In the genomic region with DNA sequence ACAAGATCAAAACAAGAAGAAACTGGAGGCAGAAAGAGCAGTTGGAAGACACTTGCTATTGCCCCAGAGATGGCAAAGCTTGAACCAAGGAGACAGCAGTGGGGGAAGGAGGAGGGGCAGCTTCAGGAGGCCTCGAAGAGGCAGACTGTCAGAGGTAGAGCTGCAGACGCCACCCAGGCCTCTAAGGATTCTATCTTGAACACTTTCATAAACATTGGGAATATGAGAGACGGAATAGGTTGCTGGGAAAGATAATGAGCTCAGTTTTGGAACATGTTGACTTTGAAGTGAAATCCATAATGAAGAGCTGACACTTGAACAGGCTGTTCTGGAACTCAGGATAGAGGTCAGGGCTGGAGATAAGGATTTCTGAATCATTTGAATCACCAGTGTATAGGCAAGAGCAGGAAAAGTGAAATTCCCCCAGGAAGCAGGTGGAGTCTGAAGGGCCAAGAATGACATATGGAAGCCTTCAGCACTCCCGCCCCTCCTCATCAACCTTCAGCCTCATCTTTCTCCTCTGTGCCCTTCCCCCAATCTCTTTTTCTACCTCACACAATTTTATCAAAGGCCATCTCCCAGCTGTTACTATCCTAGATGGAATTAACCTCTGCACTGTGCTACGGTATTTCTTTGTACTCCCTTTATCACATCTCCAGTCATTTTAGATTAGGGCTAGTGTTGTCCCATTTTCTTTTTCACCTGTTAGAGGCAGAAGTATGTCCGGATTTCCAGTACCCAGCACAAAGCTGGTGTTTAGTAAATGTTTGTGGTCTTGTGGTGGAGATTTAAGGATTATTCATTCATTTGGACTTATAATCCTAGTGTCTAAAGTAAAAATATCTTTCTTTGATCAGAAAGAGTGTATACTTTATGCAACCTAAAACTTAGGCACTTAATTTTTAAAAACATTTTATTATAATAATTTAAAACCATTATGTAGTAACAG, we compare ENCODE assay signal across 11 cellular contexts. TPM values are rescaled to one million over a fixed set of nuclear protein-coding genes. Genes with fewer than 3 reads are reported as not detected.
DNase-seq lines count a peak whose midpoint lies in the region; ATAC-seq and TF ChIP-seq lines count a peak whose summit lies in the region.
"Had no signal": no experiment of that assay in that cellular context is flagged by ENCODE, and none has a peak within 500 bp of the region (broad histone marks: within the 10 kb centered on the region; RNA-seq: fewer than 3 reads in every experiment).

No MANE protein-coding gene starts in this region.

- POLR2A ChIA-PET in PC-9 (lab: Charles Lee; ENCODE audit: unreplicated experiment): interaction anchor here (0.6 to 1.8 kb wide), 2 partner anchors 47 to 127 kb away, joined by 3 to 20 read pairs; a partner anchor contains a TSS

- 53 to 58% (median 56%) methylated on average over 6 of the region's 6 CpGs for WGBS in psoas muscle, 3 donors

- H3K36me3 ChIP-seq in PC-9 (ENCODE audit: low read depth) (no peaks in the 10 kb centered on the region), psoas muscle (ENCODE audit: insufficient read depth in 1 of 2, low read depth in 1 of 2) (peaks cover 0 to 2% of the 10 kb centered on the region in 2 donors)

- H2AFZ ChIP-seq in PC-9: 0 out of 2 replicates have a peak overlapping the region, but pooled peaks have one; percentile 26

- H3K9me3 ChIP-seq in PC-9 (ENCODE audit: insufficient read depth, low read depth) (no peaks in the 10 kb centered on the region), psoas muscle (no peaks in the 10 kb centered on the region)

- H3K27me3 Mint-ChIP-seq in activated naive CD8-positive, alpha-beta T cell treated with anti-CD3 and anti-CD28 coated beads, Interleukin-2, amount 50 U/mL, for 24 hours: no peaks in the 10 kb centered on the region
- H3K27me3 Mint-ChIP-seq: activated T-cell treated with anti-CD3 and anti-CD28 coated beads, Interleukin-2, amount 50 U/mL, for 24 hours had no signal

- H3K27ac ChIP-seq in PC-9: peak overlapping the region; percentile 98
- peak overlapping the region; percentile 73 for H3K27ac ChIP-seq in psoas muscle

- H3K4me1 ChIP-seq in PC-9 (replicated peaks; ENCODE audit: insufficient read depth): peaks cover 100% of the 10 kb centered on the region
- peaks cover 39% of the 10 kb centered on the region for H3K4me1 ChIP-seq in psoas muscle

- no peaks in the 10 kb centered on the region for H3K9me2 ChIP-seq in PC-9 (ENCODE audit: insufficient read depth)

- no peaks in the 10 kb centered on the region for H3K9me3 Mint-ChIP-seq in activated naive CD8-positive, alpha-beta T cell treated with anti-CD3 and anti-CD28 coated beads, Interleukin-2, amount 50 U/mL, for 24 hours
- H3K9me3 Mint-ChIP-seq: activated T-cell treated with anti-CD3 and anti-CD28 coated beads, Interleukin-2, amount 50 U/mL, for 24 hours; nephron had no signal

- peaks cover 14% of the 10 kb centered on the region for H3K4me1 Mint-ChIP-seq in activated naive CD8-positive, alpha-beta T cell treated with anti-CD3 and anti-CD28 coated beads, Interleukin-2, amount 50 U/mL, for 24 hours

- ATAC-seq in psoas muscle (peak in 3 of 4 donors; percentile 58 to 63 (median 58)), HG03108 (IDR thresholded peaks at IDR 0.05; ENCODE audit: unreplicated experiment) (no peak), HG03439 (IDR thresholded peaks at IDR 0.05; ENCODE audit: unreplicated experiment) (no peak), HG03460 (IDR thresholded peaks at IDR 0.05; ENCODE audit: unreplicated experiment) (no peak)
- ATAC-seq in activated naive CD8-positive, alpha-beta T cell treated with anti-CD3 and anti-CD28 coated beads, Interleukin-2, amount 50 U/mL, for 24 hours: no peak

- H3K27me3 ChIP-seq in PC-9 (ENCODE audit: insufficient read depth, low read depth) (no peaks in the 10 kb centered on the region), psoas muscle (ENCODE audit: insufficient read depth in 3 of 3, low read length in 2 of 3) (no peaks in the 10 kb centered on the region)

- CTCF ChIA-PET in PC-9 (lab: Charles Lee): interaction anchor here (0.7 to 1.1 kb wide), 3 partner anchors 12 to 70 kb away, joined by 3 to 4 read pairs (median 3); no protein-coding TSS in a partner anchor

- no peaks in the 10 kb centered on the region for H4K20me1 ChIP-seq in PC-9 (ENCODE audit: insufficient read depth)

- H3K4me3 ChIP-seq in PC-9 (no peak overlapping the region; the same call in 1 of the 2 replicates), fibroblast of villous mesenchyme (ENCODE audit: low read depth, low read length) (no peak overlapping the region), psoas muscle (no peak overlapping the region)

- H3K27ac Mint-ChIP-seq in activated naive CD8-positive, alpha-beta T cell treated with anti-CD3 and anti-CD28 coated beads, Interleukin-2, amount 50 U/mL, for 24 hours: no peak overlapping the region
- H3K27ac Mint-ChIP-seq: activated T-cell treated with anti-CD3 and anti-CD28 coated beads, Interleukin-2, amount 50 U/mL, for 24 hours; nephron had no signal

- no peak for TF ChIP-seq CTCF in PC-9 (conservative IDR thresholded peaks at IDR 0.05)
- TF ChIP-seq CTCF in fibroblast of villous mesenchyme (IDR thresholded peaks at IDR 0.05; ENCODE audit: insufficient read depth, low read depth, low read length): no peak
- TF ChIP-seq CTCF in psoas muscle (IDR thresholded peaks at IDR 0.05): no peak

- H3K79me2 ChIP-seq in PC-9 (ENCODE audit: low read depth): peaks cover 35% of the 10 kb centered on the region

- peak overlapping the region; percentile 72 for H3K4me2 ChIP-seq in PC-9

- BruUV-seq in PC-9 (replicated peaks; lab: Mats Ljungman, UMichigan): no TSS peak

- intact Hi-C loops in PC-9 (cut with micrococcal nuclease; ENCODE audit: unreplicated experiment): no loop called here
- intact Hi-C loops in psoas muscle (cut with DNase I): loop anchor here (5.0 kb wide), 1 partner anchor 45 kb away; a partner anchor contains a TSS

- no peaks in the 10 kb centered on the region for H3K36me3 Mint-ChIP-seq in activated naive CD8-positive, alpha-beta T cell treated with anti-CD3 and anti-CD28 coated beads, Interleukin-2, amount 50 U/mL, for 24 hours (ENCODE audit: low read depth)

- H3F3A ChIP-seq in PC-9 (ENCODE audit: insufficient read depth, low read depth): peaks cover 92% of the 10 kb centered on the region

- DNase-seq in DMS53 treated with DMSO at 0.1 percent for 48 hours (lab: John Stamatoyannopoulos, UW; ENCODE audit: unreplicated experiment) (peak; percentile 24), PC-9 (peak; percentile 33 to 79), fibroblast of villous mesenchyme (ENCODE audit: low read depth) (peak; percentile 90), psoas muscle (peak; percentile 40 to 54)
- DNase-seq in activated naive CD8-positive, alpha-beta T cell treated with anti-CD3 and anti-CD28 coated beads, Interleukin-2, amount 50 U/mL, for 24 hours: no peak
- DNase-seq: activated T-cell treated with anti-CD3 and anti-CD28 coated beads, Interleukin-2, amount 50 U/mL, for 24 hours; hypothalamus had no signal

- H3K4me3 Mint-ChIP-seq in activated naive CD8-positive, alpha-beta T cell treated with anti-CD3 and anti-CD28 coated beads, Interleukin-2, amount 50 U/mL, for 24 hours: no peak overlapping the region
- H3K4me3 Mint-ChIP-seq: activated T-cell treated with anti-CD3 and anti-CD28 coated beads, Interleukin-2, amount 50 U/mL, for 24 hours; nephron had no signal

RNA-seq across cellular contexts. Expression of a gene that starts 47.5 kb away (rescaled TPM):
- 342 and 343 TPM in 2 replicates for total RNA-seq in PC-9 (2021)
- total RNA-seq in fibroblast of villous mesenchyme: 262 and 280 TPM in 2 replicates
- total RNA-seq in psoas muscle: 100 to 1,000 TPM; 235 to 394 (median 302) TPM
- 100 to 1,000 TPM; 168 to 542 (median 289) TPM for polyA plus RNA-seq in psoas muscle

Comparison
In these comparisons a context has a peak if more than half of its experiments do, and no peak if none do; other contexts are left out.
1. ATAC-seq: peak in psoas muscle (3 of 4); none in HG03108 (single experiment), HG03439 (single experiment), HG03460 (single experiment) and activated naive CD8-positive, alpha-beta T cell treated with anti-CD3 and anti-CD28 coated beads, Interleukin-2, amount 50 U/mL, for 24 hours (single experiment).